In genomic region chr10:14184841-14185500, GRCh38 we compare ENCODE assay signal across 8 cellular contexts.
DNase-seq lines count a peak whose midpoint lies in the region; ATAC-seq, FAIRE-seq and TF ChIP-seq lines count a peak whose summit lies in the region.

No MANE protein-coding gene starts in this region.

- FAIRE-seq in GM19239 (lab: Jason Lieb, UNC), result peak; percentile 81

- intact Hi-C loops in spleen (cut with DNase I; ENCODE audit: low total_unique reads), result loop anchor here (10.0 kb wide), 1 partner anchor 400 kb away; no protein-coding TSS in a partner anchor

- H3K4me3 ChIP-seq in spleen, result peak overlapping the region in 2 of 8 donors; percentile 3 to 49

- ATAC-seq in HG03159 (IDR thresholded peaks at IDR 0.05; ENCODE audit: unreplicated experiment), result peak; percentile 65

- H3K27me3 ChIP-seq in spleen (replicated peaks in 1 of 7), result peaks cover 0 to 31% (median 15%) of the 10 kb centered on the region in 7 donors

- peak; percentile 38 to 47 for DNase-seq in AML-193 (lab: John Stamatoyannopoulos, UW)
- DNase-seq in GM19239 (ENCODE audit: insufficient read length, low spot score), result peak; percentile 30
- peak; percentile 51 for DNase-seq in RWPE1 (ENCODE audit: low spot score)
- peak; percentile 85 for DNase-seq in central memory CD4-positive, alpha-beta T cell
- peak; percentile 79 for DNase-seq in spleen
- no peak for DNase-seq in DMS114 treated with DMSO at 0.1 percent for 48 hours (lab: John Stamatoyannopoulos, UW; ENCODE audit: unreplicated experiment)
- no peak for DNase-seq in LoVo (ENCODE audit: low spot score)

- CTCF ChIA-PET in RWPE1 (lab: Yijun Ruan, JAX), result interaction anchor here (0.7 to 1.9 kb wide), 2 partner anchors 12 to 740 kb away, joined by 3 to 17 read pairs; no protein-coding TSS in a partner anchor

- no peak for TF ChIP-seq POLR2A in spleen (IDR thresholded peaks at IDR 0.05)

- no peaks in the 10 kb centered on the region for H3K9me3 ChIP-seq in spleen

- H3K27ac ChIP-seq in RWPE1, result no peak overlapping the region
- peak overlapping the region in 7 of 8 donors; percentile 16 to 75 (median 42) for H3K27ac ChIP-seq in spleen

- H3K36me3 ChIP-seq in spleen, result no peaks in the 10 kb centered on the region

- no peak for TF ChIP-seq CTCF in RWPE1 (conservative IDR thresholded peaks at IDR 0.05; ENCODE audit: low read depth)
- TF ChIP-seq CTCF in spleen (IDR thresholded peaks at IDR 0.05 in 8 of 11, conservative IDR thresholded peaks at IDR 0.05 in 3 of 11), result no peak

- POLR2A ChIA-PET in RWPE1 (lab: Yijun Ruan, JAX; ENCODE audit: low non-redundant PET), result no interaction called here

- 39 to 57% (median 54%) methylated on average over 13 of the region's 13 CpGs for WGBS in spleen, 5 donors

- H3K4me1 ChIP-seq in spleen, result peaks cover 0 to 34% (median 4%) of the 10 kb centered on the region in 6 donors

Comparison
In these comparisons a context has a peak if more than half of its experiments do, and no peak if none do; other contexts are left out.
1. DNase-seq: peak in AML-193 (2 of 2), GM19239 (single experiment), RWPE1 (single experiment), central memory CD4-positive, alpha-beta T cell (single experiment) and spleen (single experiment); none in DMS114 treated with DMSO at 0.1 percent for 48 hours (single experiment) and LoVo (single experiment).